1 cellular context compared by ENCODE assay signal in the genomic region with DNA sequence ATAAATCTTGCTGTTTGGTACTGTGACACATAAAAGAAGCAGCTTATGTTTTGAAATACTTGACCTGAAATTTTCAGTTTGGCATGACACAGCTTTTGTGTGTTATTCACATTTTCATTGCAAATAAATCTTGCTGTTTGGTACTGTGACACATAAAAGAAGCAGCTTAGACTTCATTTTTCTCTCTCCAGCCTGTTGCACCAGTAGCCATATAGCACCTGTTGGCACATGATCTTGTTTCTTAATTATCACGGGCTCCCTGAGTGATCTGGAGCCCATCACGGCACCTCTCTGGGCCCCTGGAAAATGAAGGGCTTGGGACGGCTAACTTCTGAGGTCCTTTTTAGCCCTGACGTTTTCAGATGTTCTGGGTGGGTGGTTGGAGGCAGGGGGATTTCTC.
TF ChIP-seq lines count a peak whose summit lies in the region.

No MANE protein-coding gene starts in this region.

TF ChIP-seq in A549, 52 proteins besides CTCF, POLR2A, EP300 and RAD21:
- no peak for TF ChIP-seq FOXS1 (CRISPR knock-in tag; IDR thresholded peaks at IDR 0.05)
- no peak for TF ChIP-seq JUN (IDR thresholded peaks at IDR 0.05)
- TF ChIP-seq, protein P1, sequence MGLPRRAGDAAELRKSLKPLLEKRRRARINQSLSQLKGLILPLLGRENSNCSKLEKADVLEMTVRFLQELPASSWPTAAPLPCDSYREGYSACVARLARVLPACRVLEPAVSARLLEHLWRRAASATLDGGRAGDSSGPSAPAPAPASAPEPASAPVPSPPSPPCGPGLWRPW (IDR thresholded peaks at IDR 0.05) = no peak
- TF ChIP-seq MAZ (IDR thresholded peaks at IDR 0.05; ENCODE audit: borderline replicate concordance, low read depth, low read length) = no peak
- no peak for TF ChIP-seq HOXB5 (CRISPR knock-in tag; IDR thresholded peaks at IDR 0.05)
- no peak for TF ChIP-seq HDAC2 (IDR thresholded peaks at IDR 0.05)
- TF ChIP-seq KDM1A (IDR thresholded peaks at IDR 0.05; ENCODE audit: low read depth) = no peak
- TF ChIP-seq FOSL2 (IDR thresholded peaks at IDR 0.05) = no peak
- no peak for TF ChIP-seq FOSL2 (CRISPR knock-in tag; IDR thresholded peaks at IDR 0.05)
- no peak for TF ChIP-seq MYC (IDR thresholded peaks at IDR 0.05; ENCODE audit: borderline replicate concordance, low read length)
- TF ChIP-seq, protein P2, sequence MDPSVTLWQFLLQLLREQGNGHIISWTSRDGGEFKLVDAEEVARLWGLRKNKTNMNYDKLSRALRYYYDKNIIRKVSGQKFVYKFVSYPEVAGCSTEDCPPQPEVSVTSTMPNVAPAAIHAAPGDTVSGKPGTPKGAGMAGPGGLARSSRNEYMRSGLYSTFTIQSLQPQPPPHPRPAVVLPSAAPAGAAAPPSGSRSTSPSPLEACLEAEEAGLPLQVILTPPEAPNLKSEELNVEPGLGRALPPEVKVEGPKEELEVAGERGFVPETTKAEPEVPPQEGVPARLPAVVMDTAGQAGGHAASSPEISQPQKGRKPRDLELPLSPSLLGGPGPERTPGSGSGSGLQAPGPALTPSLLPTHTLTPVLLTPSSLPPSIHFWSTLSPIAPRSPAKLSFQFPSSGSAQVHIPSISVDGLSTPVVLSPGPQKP (IDR thresholded peaks at IDR 0.05; ENCODE audit: low read depth, low read length) = no peak
- no peak for TF ChIP-seq ZSCAN20 (CRISPR knock-in tag; IDR thresholded peaks at IDR 0.05)
- TF ChIP-seq, protein P3, sequence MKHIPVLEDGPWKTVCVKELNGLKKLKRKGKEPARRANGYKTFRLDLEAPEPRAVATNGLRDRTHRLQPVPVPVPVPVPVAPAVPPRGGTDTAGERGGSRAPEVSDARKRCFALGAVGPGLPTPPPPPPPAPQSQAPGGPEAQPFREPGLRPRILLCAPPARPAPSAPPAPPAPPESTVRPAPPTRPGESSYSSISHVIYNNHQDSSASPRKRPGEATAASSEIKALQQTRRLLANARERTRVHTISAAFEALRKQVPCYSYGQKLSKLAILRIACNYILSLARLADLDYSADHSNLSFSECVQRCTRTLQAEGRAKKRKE (CRISPR knock-in tag; IDR thresholded peaks at IDR 0.05; ENCODE audit: low read depth) = no peak
- TF ChIP-seq, protein P4, sequence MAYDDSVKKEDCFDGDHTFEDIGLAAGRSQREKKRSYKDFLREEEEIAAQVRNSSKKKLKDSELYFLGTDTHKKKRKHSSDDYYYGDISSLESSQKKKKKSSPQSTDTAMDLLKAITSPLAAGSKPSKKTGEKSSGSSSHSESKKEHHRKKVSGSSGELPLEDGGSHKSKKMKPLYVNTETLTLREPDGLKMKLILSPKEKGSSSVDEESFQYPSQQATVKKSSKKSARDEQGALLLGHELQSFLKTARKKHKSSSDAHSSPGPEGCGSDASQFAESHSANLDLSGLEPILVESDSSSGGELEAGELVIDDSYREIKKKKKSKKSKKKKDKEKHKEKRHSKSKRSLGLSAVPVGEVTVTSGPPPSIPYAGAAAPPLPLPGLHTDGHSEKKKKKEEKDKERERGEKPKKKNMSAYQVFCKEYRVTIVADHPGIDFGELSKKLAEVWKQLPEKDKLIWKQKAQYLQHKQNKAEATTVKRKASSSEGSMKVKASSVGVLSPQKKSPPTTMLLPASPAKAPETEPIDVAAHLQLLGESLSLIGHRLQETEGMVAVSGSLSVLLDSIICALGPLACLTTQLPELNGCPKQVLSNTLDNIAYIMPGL (CRISPR knock-in tag; IDR thresholded peaks at IDR 0.05; ENCODE audit: borderline replicate concordance) = no peak
